Comparison of ENCODE assay signal across 21 cellular contexts in the genomic region with DNA sequence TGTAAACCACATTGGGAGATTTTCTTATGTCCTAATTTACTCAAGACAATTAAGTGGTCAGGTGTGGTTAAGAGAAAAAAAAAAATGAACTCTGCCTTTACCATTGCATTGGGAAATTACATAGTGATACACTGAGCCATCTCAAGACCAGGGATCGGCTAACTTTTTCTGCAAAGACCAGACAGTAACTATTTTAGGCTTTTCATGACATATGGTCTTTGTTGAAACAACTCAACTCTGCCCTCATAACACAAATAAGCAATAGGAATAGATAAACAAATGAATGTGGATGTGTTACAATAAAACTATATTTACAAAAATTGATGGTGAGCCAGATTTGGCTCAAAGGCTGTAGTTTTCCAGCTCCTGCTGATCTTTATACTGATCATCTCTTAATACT.
"Had no signal": no experiment of that assay in that cellular context is flagged by ENCODE, and none has a peak within 500 bp of the region (broad histone marks: within the 10 kb centered on the region; RNA-seq: fewer than 3 reads in every experiment).

No MANE protein-coding gene starts in this region.

- H2AFZ ChIP-seq: parathyroid adenoma had no signal

- ATAC-seq: heart left ventricle; naive thymus-derived CD4-positive, alpha-beta T cell; right lobe of liver; stimulated activated memory B cell treated with anti-CD40 and anti-IgM and Interleukin-4, amounts not matched to agents 10 μg/mL and 1 μg/mL and 100 μg/mL, for 72 hours had no signal

- H3K27ac ChIP-seq: epithelial cell of prostate, esophagus muscularis mucosa, heart left ventricle, parathyroid adenoma, prostate gland, right lobe of liver, spleen, tibial artery, upper lobe of left lung, uterus had no signal

- FAIRE-seq: frontal cortex, islet of Langerhans had no signal

- H3K4me3 ChIP-seq: esophagus muscularis mucosa, heart left ventricle, prostate gland, right lobe of liver, spleen, tibial artery, upper lobe of left lung, uterus had no signal

- H3K9ac ChIP-seq: parathyroid adenoma had no signal

- H3K36me3 ChIP-seq: esophagus muscularis mucosa, heart left ventricle, prostate gland, right lobe of liver, spleen, tibial artery, upper lobe of left lung, uterus had no signal

- DNase-seq: effector memory CD4-positive, alpha-beta T cell; heart left ventricle; hypothalamus; kidney glomerular epithelial cell; naive thymus-derived CD4-positive, alpha-beta T cell; nephron progenitor cell; right lobe of liver; spleen; stimulated activated CD4-positive, alpha-beta T cell treated with anti-CD3 and anti-CD28 coated beads, Interleukin-15, amount 100 ng/mL, for 24 hours; stimulated activated CD4-positive, alpha-beta T cell treated with anti-CD3 and anti-CD28 coated beads, Interleukin-1b, Interleukin-23, amount 100 ng/mL, for 48 hours; stimulated activated CD4-positive, alpha-beta T cell treated with anti-CD3 and anti-CD28 coated beads, Interleukin-4, amount 100 ng/mL, for 24 hours; tibial artery; upper lobe of left lung; uterus had no signal

- H3K27me3 ChIP-seq: esophagus muscularis mucosa, heart left ventricle, right lobe of liver, spleen, tibial artery, upper lobe of left lung, uterus had no signal

- H3K4me1 ChIP-seq: esophagus muscularis mucosa, heart left ventricle, parathyroid adenoma, prostate gland, right lobe of liver, spleen, tibial artery, upper lobe of left lung, uterus had no signal

- H3K9me3 ChIP-seq: esophagus muscularis mucosa, heart left ventricle, prostate gland, right lobe of liver, spleen, tibial artery, upper lobe of left lung, uterus had no signal
